Comparison of ENCODE assay signal across 1 cellular context in genomic region chr7:18495412-18496335, GRCh38.
TF ChIP-seq lines count a peak whose summit lies in the region.

HDAC9 (plus strand) TSS chr7:18495749; CDS start chr7:18496303, 554 bp downstream.

TF ChIP-seq in HepG2, 621 proteins besides CTCF, POLR2A, EP300 and RAD21 (continued from another document):
- TF ChIP-seq BCLAF1 (IDR thresholded peaks at IDR 0.05) (no peak), PBX3 (CRISPR knock-in tag; IDR thresholded peaks at IDR 0.05; ENCODE audit: borderline replicate concordance) (no peak), TOPORS (CRISPR knock-in tag; IDR thresholded peaks at IDR 0.05) (no peak)
